ENCODE assay signal across 14 cellular contexts in the genomic region with DNA sequence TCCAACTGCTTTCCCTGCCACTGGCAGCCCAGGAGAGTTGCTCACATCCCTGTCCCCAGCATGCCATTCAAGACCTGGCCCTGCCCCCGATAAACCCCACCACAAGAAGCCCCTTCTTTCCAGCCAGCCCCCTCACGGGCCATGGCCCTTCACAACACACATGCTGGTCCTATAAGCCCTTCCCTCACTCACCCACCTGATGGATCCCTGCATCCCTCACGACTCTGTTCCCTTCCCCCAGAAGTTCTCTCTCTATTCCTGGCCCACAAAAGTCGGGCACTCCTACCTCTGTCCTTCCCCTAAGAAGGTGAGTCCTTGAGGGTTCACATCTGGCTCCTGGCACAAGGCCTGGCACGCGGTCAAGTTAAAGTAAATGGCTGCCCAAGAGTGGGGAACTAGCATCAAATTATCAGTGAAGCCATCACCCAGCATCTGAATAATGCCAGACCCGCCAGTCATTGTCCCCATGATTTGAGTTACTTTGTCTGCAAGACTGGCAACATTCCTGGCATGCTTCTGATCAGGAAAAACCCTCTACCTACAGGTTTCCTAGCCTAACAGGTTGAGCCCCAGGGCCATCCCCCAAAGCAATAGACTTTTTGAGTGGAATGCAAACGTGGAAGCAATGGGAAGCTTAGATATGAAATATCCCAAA.
"Had no signal": no experiment of that assay in that cellular context is flagged by ENCODE, and none has a peak within 500 bp of the region (broad histone marks: within the 10 kb centered on the region; RNA-seq: fewer than 3 reads in every experiment).

No MANE protein-coding gene starts in this region.

- H3K27ac Mint-ChIP-seq: activated CD4-positive, alpha-beta memory T cell treated with anti-CD3 and anti-CD28 coated beads, Interleukin-2, amount 10 ng/mL, durations not matched to agents 7 days and 5 days; activated T-helper 17 cell treated with anti-CD3 and anti-CD28 coated beads, Interleukin-2, amount 50 U/mL, for 72 hours; immature natural killer cell; nephron had no signal

- H3K9me3 Mint-ChIP-seq: activated CD4-positive, alpha-beta memory T cell treated with anti-CD3 and anti-CD28 coated beads, Interleukin-2, amount 10 ng/mL, durations not matched to agents 7 days and 5 days; activated T-helper 17 cell treated with anti-CD3 and anti-CD28 coated beads, Interleukin-2, amount 50 U/mL, for 72 hours; immature natural killer cell; nephron had no signal

- H3K4me3 Mint-ChIP-seq: activated CD4-positive, alpha-beta memory T cell treated with anti-CD3 and anti-CD28 coated beads, Interleukin-2, amount 10 ng/mL, durations not matched to agents 7 days and 5 days; activated T-helper 17 cell treated with anti-CD3 and anti-CD28 coated beads, Interleukin-2, amount 50 U/mL, for 72 hours; immature natural killer cell; nephron had no signal

- H3K4me3 ChIP-seq: dorsolateral prefrontal cortex, thyroid gland, vagina had no signal

- H3K4me1 ChIP-seq: vagina had no signal

- H3K9me3 ChIP-seq: thyroid gland, vagina had no signal

- H3K27me3 ChIP-seq: brain microvascular endothelial cell, dorsolateral prefrontal cortex, thyroid gland, vagina had no signal

- H3K27me3 Mint-ChIP-seq: activated CD4-positive, alpha-beta memory T cell treated with anti-CD3 and anti-CD28 coated beads, Interleukin-2, amount 10 ng/mL, durations not matched to agents 7 days and 5 days; activated T-helper 17 cell treated with anti-CD3 and anti-CD28 coated beads, Interleukin-2, amount 50 U/mL, for 72 hours had no signal

- H3K36me3 ChIP-seq: brain microvascular endothelial cell had no signal

- H3K4me1 Mint-ChIP-seq: activated CD4-positive, alpha-beta memory T cell treated with anti-CD3 and anti-CD28 coated beads, Interleukin-2, amount 10 ng/mL, durations not matched to agents 7 days and 5 days; activated T-helper 17 cell treated with anti-CD3 and anti-CD28 coated beads, Interleukin-2, amount 50 U/mL, for 72 hours; immature natural killer cell had no signal

- H3K27ac ChIP-seq: brain microvascular endothelial cell, dorsolateral prefrontal cortex, thyroid gland, vagina had no signal

- DNase-seq: activated CD4-positive, alpha-beta memory T cell treated with anti-CD3 and anti-CD28 coated beads, Interleukin-2, amount 10 ng/mL, durations not matched to agents 7 days and 5 days; activated naive CD4-positive, alpha-beta T cell treated with anti-CD3 and anti-CD28 coated beads, Interleukin-2, amount 50 U/mL, for 16 hours; amniotic stem cell; brain microvascular endothelial cell; cerebellar nuclear complex; immature natural killer cell; stimulated activated CD4-positive, alpha-beta T cell treated with anti-CD3 and anti-CD28 coated beads, Interleukin-15, amount 100 ng/mL, for 24 hours; stimulated activated CD4-positive, alpha-beta T cell treated with anti-CD3 and anti-CD28 coated beads, Interleukin-4, amount 100 ng/mL, for 24 hours; thyroid gland had no signal

- ATAC-seq: activated T-helper 17 cell treated with anti-CD3 and anti-CD28 coated beads, Interleukin-2, amount 50 U/mL, for 72 hours; esophagus mucosa had no signal
